Comparison of ENCODE assay signal across 8 cellular contexts in the genomic region with DNA sequence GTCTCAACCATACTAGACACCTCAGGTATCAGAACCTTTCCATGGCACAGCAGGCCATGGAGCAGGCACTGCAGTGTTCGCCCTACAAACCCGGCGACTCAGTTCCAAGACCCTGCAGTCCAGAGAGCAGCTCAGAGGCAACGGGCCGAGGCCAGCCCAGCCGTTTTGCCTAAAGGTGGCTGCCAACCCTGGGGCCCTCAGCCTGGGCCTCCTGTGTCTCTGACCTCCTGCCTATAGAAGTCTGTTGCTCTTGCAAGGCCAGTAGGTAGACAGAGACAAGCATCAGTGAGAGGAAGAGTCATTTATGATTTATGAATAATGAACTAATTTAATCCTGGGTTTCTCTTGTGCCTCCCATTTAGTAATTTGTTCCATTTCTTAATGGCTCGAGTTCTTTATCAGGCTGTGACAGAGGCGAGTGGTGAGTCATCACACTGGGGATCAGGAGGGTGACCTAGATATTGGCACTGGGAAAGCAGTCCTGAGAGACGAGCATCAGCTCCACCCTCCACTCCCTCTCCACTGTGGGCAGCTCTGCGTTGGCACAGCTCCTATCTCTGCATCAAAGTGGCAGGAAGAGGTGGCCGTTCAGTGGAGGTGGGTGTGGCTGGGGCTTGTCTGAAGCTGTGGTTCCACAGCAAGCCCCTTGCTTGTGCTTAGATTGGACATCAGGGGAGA.
DNase-seq lines count a peak whose midpoint lies in the region; ATAC-seq and TF ChIP-seq lines count a peak whose summit lies in the region.

No MANE protein-coding gene starts in this region.

- peaks cover 37% of the 10 kb centered on the region for H3K4me1 Mint-ChIP-seq in T-helper 17 cell
- peaks cover 5% of the 10 kb centered on the region for H3K4me1 Mint-ChIP-seq in neural crest cell
- peaks cover 5% of the 10 kb centered on the region for H3K4me1 Mint-ChIP-seq in type B pancreatic cell (ENCODE audit: unreplicated experiment)
- H3K4me1 Mint-ChIP-seq in activated T-helper 1 cell treated with anti-CD3 and anti-CD28 coated beads, Interleukin-12 subunit alpha, Interleukin-12 subunit beta, Interleukin-2, Interleukin-4 antibody, amounts not matched to agents 30 ng/mL and 10 ng/mL and 1 ng/mL, durations not matched to agents 14 hours and 24 hours and 36 hours (ENCODE audit: low read depth), result peaks cover 9% of the 10 kb centered on the region

- H3K4me3 Mint-ChIP-seq in T-helper 17 cell, result peak overlapping the region; percentile 47
- no peak overlapping the region for H3K4me3 Mint-ChIP-seq in neural crest cell
- no peak overlapping the region for H3K4me3 Mint-ChIP-seq in type B pancreatic cell
- no peak overlapping the region for H3K4me3 Mint-ChIP-seq in activated T-helper 1 cell treated with anti-CD3 and anti-CD28 coated beads, Interleukin-12 subunit alpha, Interleukin-12 subunit beta, Interleukin-2, Interleukin-4 antibody, amounts not matched to agents 30 ng/mL and 10 ng/mL and 1 ng/mL, durations not matched to agents 14 hours and 24 hours and 36 hours

- peak overlapping the region; percentile 91 for H3K27ac Mint-ChIP-seq in T-helper 17 cell
- peak overlapping the region; percentile 53 for H3K27ac Mint-ChIP-seq in neural crest cell (ENCODE audit: unreplicated experiment)
- H3K27ac Mint-ChIP-seq in type B pancreatic cell, result no peak overlapping the region
- no peak overlapping the region for H3K27ac Mint-ChIP-seq in activated T-helper 1 cell treated with anti-CD3 and anti-CD28 coated beads, Interleukin-12 subunit alpha, Interleukin-12 subunit beta, Interleukin-2, Interleukin-4 antibody, amounts not matched to agents 30 ng/mL and 10 ng/mL and 1 ng/mL, durations not matched to agents 14 hours and 24 hours and 36 hours

- no peaks in the 10 kb centered on the region for H3K27me3 ChIP-seq in SJCRH30

- ATAC-seq in T-helper 17 cell, result peak; percentile 73
- no peak for ATAC-seq in GM21717 (IDR thresholded peaks at IDR 0.05; ENCODE audit: unreplicated experiment)

- H3K27ac ChIP-seq in SJCRH30, result no peak overlapping the region

- H3K9me3 ChIP-seq in T-helper 17 cell (ENCODE audit: control insufficient read depth, low read length, poor library complexity, severe bottlenecking), result no peaks in the 10 kb centered on the region
- H3K9me3 ChIP-seq in SJCRH30 (replicated peaks), result no peaks in the 10 kb centered on the region

- H3K36me3 ChIP-seq in SJCRH30, result no peaks in the 10 kb centered on the region

- no peaks in the 10 kb centered on the region for H3K4me1 ChIP-seq in SJCRH30

- TF ChIP-seq CTCF in neural crest cell (conservative IDR thresholded peaks at IDR 0.05) (no peak), type B pancreatic cell (conservative IDR thresholded peaks at IDR 0.05) (no peak)

- H3K4me3 ChIP-seq in SJCRH30, result no peak overlapping the region

- DNase-seq in EL (peak; percentile 57), T-helper 17 cell (peak; percentile 21 to 46 (median 23)), dermis blood vessel endothelial cell (peak; percentile 59), neural crest cell (ENCODE audit: low read depth, low spot score) (no peak), type B pancreatic cell (ENCODE audit: extremely low spot score, unreplicated experiment) (no peak), SJCRH30 (no peak)
- DNase-seq in activated T-helper 1 cell treated with anti-CD3 and anti-CD28 coated beads, Interleukin-12 subunit alpha, Interleukin-12 subunit beta, Interleukin-2, Interleukin-4 antibody, amounts not matched to agents 30 ng/mL and 10 ng/mL and 1 ng/mL, durations not matched to agents 14 hours and 24 hours and 36 hours (ENCODE audit: low spot score), result no peak

- H3K9me3 Mint-ChIP-seq in neural crest cell (no peaks in the 10 kb centered on the region), type B pancreatic cell (no peaks in the 10 kb centered on the region)
- H3K9me3 Mint-ChIP-seq in activated T-helper 1 cell treated with anti-CD3 and anti-CD28 coated beads, Interleukin-12 subunit alpha, Interleukin-12 subunit beta, Interleukin-2, Interleukin-4 antibody, amounts not matched to agents 30 ng/mL and 10 ng/mL and 1 ng/mL, durations not matched to agents 14 hours and 24 hours and 36 hours, result no peaks in the 10 kb centered on the region

- no peaks in the 10 kb centered on the region for H3K27me3 Mint-ChIP-seq in T-helper 17 cell
- peaks cover 5% of the 10 kb centered on the region for H3K27me3 Mint-ChIP-seq in neural crest cell (ENCODE audit: low read depth)
- peaks cover 2% of the 10 kb centered on the region for H3K27me3 Mint-ChIP-seq in type B pancreatic cell
- H3K27me3 Mint-ChIP-seq in activated T-helper 1 cell treated with anti-CD3 and anti-CD28 coated beads, Interleukin-12 subunit alpha, Interleukin-12 subunit beta, Interleukin-2, Interleukin-4 antibody, amounts not matched to agents 30 ng/mL and 10 ng/mL and 1 ng/mL, durations not matched to agents 14 hours and 24 hours and 36 hours (ENCODE audit: insufficient read depth), result peaks cover 19% of the 10 kb centered on the region

- no peaks in the 10 kb centered on the region for H3K36me3 Mint-ChIP-seq in T-helper 17 cell (ENCODE audit: low read depth)
- no peaks in the 10 kb centered on the region for H3K36me3 Mint-ChIP-seq in neural crest cell (ENCODE audit: low read depth)
- H3K36me3 Mint-ChIP-seq in type B pancreatic cell, result no peaks in the 10 kb centered on the region
- H3K36me3 Mint-ChIP-seq in activated T-helper 1 cell treated with anti-CD3 and anti-CD28 coated beads, Interleukin-12 subunit alpha, Interleukin-12 subunit beta, Interleukin-2, Interleukin-4 antibody, amounts not matched to agents 30 ng/mL and 10 ng/mL and 1 ng/mL, durations not matched to agents 14 hours and 24 hours and 36 hours (ENCODE audit: low read depth), result no peaks in the 10 kb centered on the region

- intact Hi-C loops in activated T-helper 1 cell treated with anti-CD3 and anti-CD28 coated beads, Interleukin-12 subunit alpha, Interleukin-12 subunit beta, Interleukin-2, Interleukin-4 antibody, amounts not matched to agents 30 ng/mL and 10 ng/mL and 1 ng/mL, durations not matched to agents 14 hours and 24 hours and 36 hours (cut with micrococcal nuclease), result no loop called here

Comparison
In these comparisons a context has a peak if more than half of its experiments do, and no peak if none do; other contexts are left out.
1. DNase-seq: peak in EL (single experiment), T-helper 17 cell (3 of 3) and dermis blood vessel endothelial cell (single experiment); none in neural crest cell (single experiment), type B pancreatic cell (single experiment), activated T-helper 1 cell treated with anti-CD3 and anti-CD28 coated beads, Interleukin-12 subunit alpha, Interleukin-12 subunit beta, Interleukin-2, Interleukin-4 antibody, amounts not matched to agents 30 ng/mL and 10 ng/mL and 1 ng/mL, durations not matched to agents 14 hours and 24 hours and 36 hours (single experiment) and SJCRH30 (0 of 2).
2. H3K27ac Mint-ChIP-seq: peak in T-helper 17 cell (single experiment) and neural crest cell (single experiment); none in type B pancreatic cell (single experiment) and activated T-helper 1 cell treated with anti-CD3 and anti-CD28 coated beads, Interleukin-12 subunit alpha, Interleukin-12 subunit beta, Interleukin-2, Interleukin-4 antibody, amounts not matched to agents 30 ng/mL and 10 ng/mL and 1 ng/mL, durations not matched to agents 14 hours and 24 hours and 36 hours (single experiment).